Comparison of ENCODE assay signal across 8 cellular contexts in genomic region chr3:141403576-141403975, GRCh38. TPM values are rescaled to one million over a fixed set of nuclear protein-coding genes. Genes with fewer than 3 reads are reported as not detected.
DNase-seq lines count a peak whose midpoint lies in the region; ATAC-seq, FAIRE-seq and TF ChIP-seq lines count a peak whose summit lies in the region.

No MANE protein-coding gene starts in this region.

- H3K4me1 Mint-ChIP-seq in activated T-helper 2 cell treated with anti-CD3 and anti-CD28 coated beads, Interferon-gamma antibody, Interleukin-2, Interleukin-4, amounts not matched to agents 10 μg/mL and 5 μg/mL and 100 μg/mL, durations not matched to agents 14 hours and 24 hours and 36 hours (ENCODE audit: low read depth): peaks cover 41% of the 10 kb centered on the region

- H3K9me2 ChIP-seq in HCT116 (ENCODE audit: insufficient read depth): no peaks in the 10 kb centered on the region

- DNase-seq in HCT116 (ENCODE audit: low read depth, low spot score): no peak
- no peak for DNase-seq in activated T-helper 2 cell treated with anti-CD3 and anti-CD28 coated beads, Interferon-gamma antibody, Interleukin-2, Interleukin-4, amounts not matched to agents 10 μg/mL and 5 μg/mL and 100 μg/mL, durations not matched to agents 14 hours and 24 hours and 36 hours (ENCODE audit: low spot score)
- DNase-seq in keratinocyte (ENCODE audit: low read depth, low spot score): no peak
- no peak for DNase-seq in stomach
- DNase-seq in activated effector memory CD4-positive, alpha-beta T cell treated with anti-CD3 and anti-CD28 coated beads, Interleukin-2, amount 50 U/mL, for 16 hours: no peak
- DNase-seq in activated CD4-positive, CD25-positive, alpha-beta regulatory T cell (lab: John Stamatoyannopoulos, UW): no peak
- DNase-seq in cerebellar nuclear complex (lab: John Stamatoyannopoulos, UW): no peak

- peaks cover 47% of the 10 kb centered on the region for H3K36me3 Mint-ChIP-seq in activated T-helper 2 cell treated with anti-CD3 and anti-CD28 coated beads, Interferon-gamma antibody, Interleukin-2, Interleukin-4, amounts not matched to agents 10 μg/mL and 5 μg/mL and 100 μg/mL, durations not matched to agents 14 hours and 24 hours and 36 hours (ENCODE audit: low read depth)

- H3K4me1 ChIP-seq in HCT116 (ENCODE audit: control insufficient read depth in 1 of 2, insufficient read depth in 2 of 2, low read length in 2 of 2): peaks cover 10 to 23% of the 10 kb centered on the region in 2 experiments
- peaks cover 67% of the 10 kb centered on the region for H3K4me1 ChIP-seq in keratinocyte (ENCODE audit: control insufficient read depth, extremely low read depth, insufficient read depth, low read length)
- H3K4me1 ChIP-seq in stomach: peaks cover 25 to 87% (median 67%) of the 10 kb centered on the region in 4 donors

- BruUV-seq in HCT116 (replicated peaks; lab: Mats Ljungman, UMichigan): TSS peak; percentile 38

- H3K27ac Mint-ChIP-seq in activated T-helper 2 cell treated with anti-CD3 and anti-CD28 coated beads, Interferon-gamma antibody, Interleukin-2, Interleukin-4, amounts not matched to agents 10 μg/mL and 5 μg/mL and 100 μg/mL, durations not matched to agents 14 hours and 24 hours and 36 hours: no peak overlapping the region

- no peaks in the 10 kb centered on the region for H3K9me3 Mint-ChIP-seq in activated T-helper 2 cell treated with anti-CD3 and anti-CD28 coated beads, Interferon-gamma antibody, Interleukin-2, Interleukin-4, amounts not matched to agents 10 μg/mL and 5 μg/mL and 100 μg/mL, durations not matched to agents 14 hours and 24 hours and 36 hours

- H3K27ac ChIP-seq in HCT116 (ENCODE audit: low read depth, low read length) (no peak overlapping the region), keratinocyte (ENCODE audit: control insufficient read depth, insufficient read depth, low read length) (peak overlapping the region; percentile 80), stomach (peak overlapping the region in 4 of 5 donors; percentile 95 to 100 (median 98))

- H3K9ac ChIP-seq in HCT116 (ENCODE audit: low read length) (no peak overlapping the region), keratinocyte (ENCODE audit: control insufficient read depth, extremely low read depth, insufficient read depth, low read length) (peak overlapping the region; percentile 75)

- no peaks in the 10 kb centered on the region for H3K27me3 ChIP-seq in HCT116 (ENCODE audit: insufficient read depth, low read length)
- no peaks in the 10 kb centered on the region for H3K27me3 ChIP-seq in keratinocyte (ENCODE audit: control insufficient read depth, extremely low read depth, insufficient read depth, low read length)
- no peaks in the 10 kb centered on the region for H3K27me3 ChIP-seq in stomach

- H3K4me3 ChIP-seq in HCT116 (replicated peaks in 1 of 2; ENCODE audit: low read depth in 1 of 2, low read length in 2 of 2): no peak overlapping the region
- H3K4me3 ChIP-seq in keratinocyte (ENCODE audit: control insufficient read depth in 2 of 3, extremely low read depth in 1 of 3, insufficient read depth in 2 of 3, low read depth in 1 of 3, low read length in 3 of 3): peak overlapping the region; percentile 52 to 74 (median 64)
- H3K4me3 ChIP-seq in stomach: peak overlapping the region; percentile 70 to 83 (median 76)

- H3K9me1 ChIP-seq in keratinocyte (ENCODE audit: control insufficient read depth, extremely low read depth, insufficient read depth, low read length): no peaks in the 10 kb centered on the region

- H3K9me3 ChIP-seq in HCT116 (ENCODE audit: control insufficient read depth in 1 of 2, insufficient read depth in 1 of 2, low read depth in 1 of 2, low read length in 2 of 2) (no peaks in the 10 kb centered on the region), keratinocyte (ENCODE audit: control insufficient read depth, low read depth, low read length) (no peaks in the 10 kb centered on the region), stomach (no peaks in the 10 kb centered on the region)

- intact Hi-C loops in HCT116 (cut with micrococcal nuclease) (no loop called here), stomach (cut with DNase I; ENCODE audit: low total_unique reads) (no loop called here)
- intact Hi-C loops in activated T-helper 2 cell treated with anti-CD3 and anti-CD28 coated beads, Interferon-gamma antibody, Interleukin-2, Interleukin-4, amounts not matched to agents 10 μg/mL and 5 μg/mL and 100 μg/mL, durations not matched to agents 14 hours and 24 hours and 36 hours (cut with micrococcal nuclease): loop anchor here (1.0 kb wide), 1 partner anchor 8 kb away; no protein-coding TSS in a partner anchor

- no peaks in the 10 kb centered on the region for H3K27me3 Mint-ChIP-seq in activated T-helper 2 cell treated with anti-CD3 and anti-CD28 coated beads, Interferon-gamma antibody, Interleukin-2, Interleukin-4, amounts not matched to agents 10 μg/mL and 5 μg/mL and 100 μg/mL, durations not matched to agents 14 hours and 24 hours and 36 hours (ENCODE audit: low read depth)

- CTCF ChIA-PET in HCT116 (lab: Charles Lee): no interaction called here

- WGBS in stomach, 5 donors: 62 to 74% (median 68%) methylated on average over 4 of the region's 4 CpGs

- no peak overlapping the region; the same call in 1 of the 2 replicates for H3K4me2 ChIP-seq in HCT116 (ENCODE audit: low read length)
- peak overlapping the region; percentile 82 for H3K4me2 ChIP-seq in keratinocyte (ENCODE audit: control insufficient read depth, extremely low read depth, insufficient read depth, low read depth, low read length)

- POLR2A ChIA-PET in HCT116 (lab: Charles Lee): no interaction called here

- TF ChIP-seq CTCF in HCT116 (IDR thresholded peaks at IDR 0.05 in 2 of 3, conservative IDR thresholded peaks at IDR 0.05 in 1 of 3; ENCODE audit: borderline replicate concordance in 1 of 3, insufficient read depth in 1 of 3, low read depth in 2 of 3, low read length in 2 of 3) (no peak), keratinocyte (optimal IDR thresholded peaks at IDR 0.05 in 1 of 3, IDR thresholded peaks at IDR 0.05 in 1 of 3, conservative IDR thresholded peaks at IDR 0.05 in 1 of 3; ENCODE audit: extremely low read depth in 1 of 3, insufficient read depth in 2 of 3, low read length in 3 of 3) (no peak), stomach (IDR thresholded peaks at IDR 0.05) (no peak)

- no peaks in the 10 kb centered on the region for H4K20me1 ChIP-seq in HCT116 (ENCODE audit: insufficient read depth)
- H4K20me1 ChIP-seq in keratinocyte (ENCODE audit: control insufficient read depth, extremely low read depth, insufficient read depth, low read length): no peaks in the 10 kb centered on the region

- RAD21 ChIA-PET in HCT116 (lab: Charles Lee; ENCODE audit: low non-redundant PET in 1 of 2, low total read pairs in 2 of 2, uncharacterized antibody in 2 of 2, unreplicated experiment in 2 of 2): no interaction called here

- dilution Hi-C loops in keratinocyte (cut with MboI; ENCODE audit: extremely low pct_ligation_motif_present, low sequenced_read_pairs): no loop called here

- peak overlapping the region; percentile 22 for H3K4me3 Mint-ChIP-seq in activated T-helper 2 cell treated with anti-CD3 and anti-CD28 coated beads, Interferon-gamma antibody, Interleukin-2, Interleukin-4, amounts not matched to agents 10 μg/mL and 5 μg/mL and 100 μg/mL, durations not matched to agents 14 hours and 24 hours and 36 hours (ENCODE audit: low read depth)

- ATAC-seq in HCT116 (no peak), GM18511 (IDR thresholded peaks at IDR 0.05; ENCODE audit: unreplicated experiment) (no peak)

- TF ChIP-seq RAD21 in HCT116 (IDR thresholded peaks at IDR 0.05; ENCODE audit: low read depth): no peak

- H3K36me3 ChIP-seq in HCT116 (ENCODE audit: control insufficient read depth in 1 of 2, insufficient read depth in 2 of 2, low read length in 2 of 2) (peaks cover 0 to 8% of the 10 kb centered on the region in 2 experiments; a peak in 1 of 4 replicates), keratinocyte (ENCODE audit: control insufficient read depth in 2 of 2, extremely low read depth in 1 of 2, insufficient read depth in 2 of 2, low read length in 2 of 2) (peaks cover 13 to 21% of the 10 kb centered on the region in 2 experiments), stomach (peaks cover 6 to 45% (median 40%) of the 10 kb centered on the region in 4 donors)

- H2AFZ ChIP-seq in HCT116 (ENCODE audit: low read depth, low read length, poor library complexity, severe bottlenecking) (no peak overlapping the region), keratinocyte (ENCODE audit: control insufficient read depth, low read length) (no peak overlapping the region)

- TF ChIP-seq POLR2A in HCT116 (IDR thresholded peaks at IDR 0.05; ENCODE audit: borderline replicate concordance, extremely low read depth, insufficient read depth, insufficient read length): no peak
- no peak for TF ChIP-seq POLR2A in stomach (IDR thresholded peaks at IDR 0.05)

- no peak for TF ChIP-seq EP300 in stomach (IDR thresholded peaks at IDR 0.05)

- H3K79me2 ChIP-seq in HCT116 (ENCODE audit: insufficient read depth, low read length) (0 out of 2 replicates have a peak, but pooled peaks cover 3% of the 10 kb centered on the region), keratinocyte (ENCODE audit: control insufficient read depth, insufficient read depth, low read length) (peaks cover 36% of the 10 kb centered on the region)

- no peak for FAIRE-seq in keratinocyte (lab: Jason Lieb, UNC)

TF ChIP-seq in HCT116, 20 proteins besides CTCF, POLR2A, EP300 and RAD21 (continues in another document):
- TF ChIP-seq SP1 (IDR thresholded peaks at IDR 0.05; ENCODE audit: low read depth): no peak

RNA-seq across cellular contexts. Expression of gene ZBTB38, which starts 35.3 kb away (rescaled TPM):
- total RNA-seq in HCT116 (2021; ENCODE audit: unreplicated experiment) (33.5 TPM), stomach (100 to 1,000 TPM in 1 of 5 donors, 10 to 100 TPM in 4; 26.9 to 253 (median 64.3) TPM)
- polyA plus RNA-seq in HCT116 (2012): 11.1 and 15.2 TPM in 2 replicates
- total RNA-seq in activated T-helper 2 cell treated with anti-CD3 and anti-CD28 coated beads, Interferon-gamma antibody, Interleukin-2, Interleukin-4, amounts not matched to agents 10 μg/mL and 5 μg/mL and 100 μg/mL, durations not matched to agents 14 hours and 24 hours and 36 hours: 25.4 and 27.2 TPM in 2 replicates
- polyA plus RNA-seq in keratinocyte (17.9 to 41.1 TPM (median 34.9 TPM) in 3 replicates), stomach (10 to 100 TPM in 1 of 3 donors, 1 to 10 TPM in 2; 5.3 to 10.7 (median 9.5) TPM)
- polyA plus RNA-seq in keratinocyte (2011; ENCODE audit: low read depth): 24.1 TPM
- 15.0 and 25.8 TPM in 2 replicates for polyA plus RNA-seq in keratinocyte (2011; cell fraction: cytosol; rRNA removed)
- polyA plus RNA-seq in keratinocyte (2011; cell fraction: nucleus; rRNA removed): 36.8 and 40.9 TPM in 2 replicates
- 19.3 and 38.7 TPM in 2 replicates for polyA plus RNA-seq in keratinocyte (2012; ENCODE audit: low replicate concordance)
- polyA minus RNA-seq in keratinocyte: 45.2 to 76.7 TPM (median 75.1 TPM) in 3 replicates
- polyA minus RNA-seq in keratinocyte (2011; cell fraction: cytosol; rRNA and poly(A)+ RNA removed): 38.2 TPM
- 59.4 and 96.9 TPM in 2 replicates for polyA minus RNA-seq in keratinocyte (2011; cell fraction: nucleus; rRNA and poly(A)+ RNA removed)

Comparison
In these comparisons a context has a peak if more than half of its experiments do, and no peak if none do; other contexts are left out.
1. H3K4me3 ChIP-seq: peak in keratinocyte (3 of 3) and stomach (4 of 4); none in HCT116 (0 of 2).